Comparison of ENCODE assay signal across 1 cellular context in the genomic region with DNA sequence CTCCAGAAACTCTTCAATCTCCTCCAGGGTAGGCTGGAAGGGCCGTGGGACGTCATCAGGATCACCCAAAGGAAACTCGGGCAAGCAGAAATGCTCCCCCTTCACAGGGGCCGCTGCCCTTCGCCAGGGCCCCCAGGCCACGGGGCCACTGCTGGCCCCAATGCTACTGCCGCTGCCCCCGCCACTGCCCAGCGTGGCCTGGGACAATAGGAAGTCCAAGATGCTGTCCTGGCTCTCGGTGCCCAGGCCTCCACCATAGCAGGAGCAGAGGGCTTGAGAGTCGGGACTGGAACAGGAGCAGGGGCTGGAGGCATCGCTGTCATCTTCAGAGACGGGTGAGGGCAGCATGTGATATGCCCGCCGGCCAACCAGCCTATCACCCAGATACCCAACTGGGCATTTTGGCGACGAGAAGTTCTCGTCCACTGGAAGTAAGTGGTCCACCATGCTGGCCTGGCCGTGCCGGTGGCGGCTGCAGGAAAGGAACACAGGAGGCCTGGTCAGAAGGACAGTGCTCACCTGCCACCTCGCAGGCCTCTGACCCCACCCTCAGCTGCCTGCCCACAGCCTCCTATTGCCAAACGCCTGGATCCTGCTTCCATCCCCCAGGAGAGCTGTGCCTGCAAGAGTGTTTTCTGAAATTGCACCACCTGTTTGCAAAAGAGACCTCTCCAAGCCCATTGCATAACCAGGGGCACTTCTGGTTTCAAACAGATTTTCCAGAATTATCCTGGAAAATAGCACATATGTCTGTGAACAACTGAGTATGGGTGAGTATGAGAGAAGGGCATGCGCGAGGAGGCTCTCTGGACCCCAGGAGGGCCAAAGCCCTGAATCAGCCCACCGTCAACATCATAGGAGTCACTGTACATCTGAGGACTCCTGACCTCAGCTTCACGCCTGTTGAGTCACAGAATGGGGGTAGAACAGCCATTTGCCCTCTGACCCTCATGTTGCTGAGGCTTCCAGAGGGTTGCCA.
TF ChIP-seq lines count a peak whose summit lies in the region.

No MANE protein-coding gene starts in this region.

TF ChIP-seq in HepG2, 621 proteins besides CTCF, POLR2A, EP300 and RAD21 (continued from another document and continues in another):
- TF ChIP-seq, protein P1, sequence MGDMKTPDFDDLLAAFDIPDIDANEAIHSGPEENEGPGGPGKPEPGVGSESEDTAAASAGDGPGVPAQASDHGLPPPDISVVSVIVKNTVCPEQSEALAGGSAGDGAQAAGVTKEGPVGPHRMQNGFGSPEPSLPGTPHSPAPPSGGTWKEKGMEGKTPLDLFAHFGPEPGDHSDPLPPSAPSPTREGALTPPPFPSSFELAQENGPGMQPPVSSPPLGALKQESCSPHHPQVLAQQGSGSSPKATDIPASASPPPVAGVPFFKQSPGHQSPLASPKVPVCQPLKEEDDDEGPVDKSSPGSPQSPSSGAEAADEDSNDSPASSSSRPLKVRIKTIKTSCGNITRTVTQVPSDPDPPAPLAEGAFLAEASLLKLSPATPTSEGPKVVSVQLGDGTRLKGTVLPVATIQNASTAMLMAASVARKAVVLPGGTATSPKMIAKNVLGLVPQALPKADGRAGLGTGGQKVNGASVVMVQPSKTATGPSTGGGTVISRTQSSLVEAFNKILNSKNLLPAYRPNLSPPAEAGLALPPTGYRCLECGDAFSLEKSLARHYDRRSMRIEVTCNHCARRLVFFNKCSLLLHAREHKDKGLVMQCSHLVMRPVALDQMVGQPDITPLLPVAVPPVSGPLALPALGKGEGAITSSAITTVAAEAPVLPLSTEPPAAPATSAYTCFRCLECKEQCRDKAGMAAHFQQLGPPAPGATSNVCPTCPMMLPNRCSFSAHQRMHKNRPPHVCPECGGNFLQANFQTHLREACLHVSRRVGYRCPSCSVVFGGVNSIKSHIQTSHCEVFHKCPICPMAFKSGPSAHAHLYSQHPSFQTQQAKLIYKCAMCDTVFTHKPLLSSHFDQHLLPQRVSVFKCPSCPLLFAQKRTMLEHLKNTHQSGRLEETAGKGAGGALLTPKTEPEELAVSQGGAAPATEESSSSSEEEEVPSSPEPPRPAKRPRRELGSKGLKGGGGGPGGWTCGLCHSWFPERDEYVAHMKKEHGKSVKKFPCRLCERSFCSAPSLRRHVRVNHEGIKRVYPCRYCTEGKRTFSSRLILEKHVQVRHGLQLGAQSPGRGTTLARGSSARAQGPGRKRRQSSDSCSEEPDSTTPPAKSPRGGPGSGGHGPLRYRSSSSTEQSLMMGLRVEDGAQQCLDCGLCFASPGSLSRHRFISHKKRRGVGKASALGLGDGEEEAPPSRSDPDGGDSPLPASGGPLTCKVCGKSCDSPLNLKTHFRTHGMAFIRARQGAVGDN (CRISPR knock-in tag; IDR thresholded peaks at IDR 0.05) = peak; percentile 54
- peak; percentile 59; the same call in 1 of the 2 replicates for TF ChIP-seq HNRNPL (IDR thresholded peaks at IDR 0.05; ENCODE audit: low read depth, low read length)
- TF ChIP-seq, protein P2, sequence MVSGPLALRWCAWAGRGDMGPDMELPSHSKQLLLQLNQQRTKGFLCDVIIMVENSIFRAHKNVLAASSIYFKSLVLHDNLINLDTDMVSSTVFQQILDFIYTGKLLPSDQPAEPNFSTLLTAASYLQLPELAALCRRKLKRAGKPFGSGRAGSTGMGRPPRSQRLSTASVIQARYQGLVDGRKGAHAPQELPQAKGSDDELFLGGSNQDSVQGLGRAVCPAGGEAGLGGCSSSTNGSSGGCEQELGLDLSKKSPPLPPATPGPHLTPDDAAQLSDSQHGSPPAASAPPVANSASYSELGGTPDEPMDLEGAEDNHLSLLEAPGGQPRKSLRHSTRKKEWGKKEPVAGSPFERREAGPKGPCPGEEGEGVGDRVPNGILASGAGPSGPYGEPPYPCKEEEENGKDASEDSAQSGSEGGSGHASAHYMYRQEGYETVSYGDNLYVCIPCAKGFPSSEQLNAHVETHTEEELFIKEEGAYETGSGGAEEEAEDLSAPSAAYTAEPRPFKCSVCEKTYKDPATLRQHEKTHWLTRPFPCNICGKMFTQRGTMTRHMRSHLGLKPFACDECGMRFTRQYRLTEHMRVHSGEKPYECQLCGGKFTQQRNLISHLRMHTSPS (CRISPR knock-in tag; IDR thresholded peaks at IDR 0.05; ENCODE audit: low read depth) = peak; percentile 57; the same call in 1 of the 2 replicates
- TF ChIP-seq, protein P3, sequence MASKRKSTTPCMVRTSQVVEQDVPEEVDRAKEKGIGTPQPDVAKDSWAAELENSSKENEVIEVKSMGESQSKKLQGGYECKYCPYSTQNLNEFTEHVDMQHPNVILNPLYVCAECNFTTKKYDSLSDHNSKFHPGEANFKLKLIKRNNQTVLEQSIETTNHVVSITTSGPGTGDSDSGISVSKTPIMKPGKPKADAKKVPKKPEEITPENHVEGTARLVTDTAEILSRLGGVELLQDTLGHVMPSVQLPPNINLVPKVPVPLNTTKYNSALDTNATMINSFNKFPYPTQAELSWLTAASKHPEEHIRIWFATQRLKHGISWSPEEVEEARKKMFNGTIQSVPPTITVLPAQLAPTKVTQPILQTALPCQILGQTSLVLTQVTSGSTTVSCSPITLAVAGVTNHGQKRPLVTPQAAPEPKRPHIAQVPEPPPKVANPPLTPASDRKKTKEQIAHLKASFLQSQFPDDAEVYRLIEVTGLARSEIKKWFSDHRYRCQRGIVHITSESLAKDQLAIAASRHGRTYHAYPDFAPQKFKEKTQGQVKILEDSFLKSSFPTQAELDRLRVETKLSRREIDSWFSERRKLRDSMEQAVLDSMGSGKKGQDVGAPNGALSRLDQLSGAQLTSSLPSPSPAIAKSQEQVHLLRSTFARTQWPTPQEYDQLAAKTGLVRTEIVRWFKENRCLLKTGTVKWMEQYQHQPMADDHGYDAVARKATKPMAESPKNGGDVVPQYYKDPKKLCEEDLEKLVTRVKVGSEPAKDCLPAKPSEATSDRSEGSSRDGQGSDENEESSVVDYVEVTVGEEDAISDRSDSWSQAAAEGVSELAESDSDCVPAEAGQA (IDR thresholded peaks at IDR 0.05; ENCODE audit: low read depth) = no peak
- TF ChIP-seq, protein P3 (CRISPR knock-in tag; IDR thresholded peaks at IDR 0.05; ENCODE audit: borderline replicate concordance) = no peak
- no peak for TF ChIP-seq ZNF790 (CRISPR knock-in tag; IDR thresholded peaks at IDR 0.05; ENCODE audit: borderline replicate concordance)
- TF ChIP-seq KAT8 (CRISPR knock-in tag; IDR thresholded peaks at IDR 0.05) = 0 out of 2 replicates have a peak, but pooled peaks have one; percentile 28
- TF ChIP-seq, protein P4, sequence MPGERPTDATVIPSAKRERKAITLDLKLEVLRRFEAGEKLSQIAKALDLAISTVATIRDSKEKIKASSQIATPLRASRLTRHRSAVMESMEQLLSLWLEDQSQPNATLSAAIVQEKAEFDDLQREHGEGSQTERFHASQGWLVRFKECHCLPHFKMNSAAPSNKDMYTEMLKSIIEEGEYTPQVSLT (CRISPR knock-in tag; IDR thresholded peaks at IDR 0.05; ENCODE audit: borderline replicate concordance, low read depth) = no peak
- TF ChIP-seq HNRNPUL1 (IDR thresholded peaks at IDR 0.05; ENCODE audit: low read depth, low read length) = no peak
- TF ChIP-seq, protein P5, sequence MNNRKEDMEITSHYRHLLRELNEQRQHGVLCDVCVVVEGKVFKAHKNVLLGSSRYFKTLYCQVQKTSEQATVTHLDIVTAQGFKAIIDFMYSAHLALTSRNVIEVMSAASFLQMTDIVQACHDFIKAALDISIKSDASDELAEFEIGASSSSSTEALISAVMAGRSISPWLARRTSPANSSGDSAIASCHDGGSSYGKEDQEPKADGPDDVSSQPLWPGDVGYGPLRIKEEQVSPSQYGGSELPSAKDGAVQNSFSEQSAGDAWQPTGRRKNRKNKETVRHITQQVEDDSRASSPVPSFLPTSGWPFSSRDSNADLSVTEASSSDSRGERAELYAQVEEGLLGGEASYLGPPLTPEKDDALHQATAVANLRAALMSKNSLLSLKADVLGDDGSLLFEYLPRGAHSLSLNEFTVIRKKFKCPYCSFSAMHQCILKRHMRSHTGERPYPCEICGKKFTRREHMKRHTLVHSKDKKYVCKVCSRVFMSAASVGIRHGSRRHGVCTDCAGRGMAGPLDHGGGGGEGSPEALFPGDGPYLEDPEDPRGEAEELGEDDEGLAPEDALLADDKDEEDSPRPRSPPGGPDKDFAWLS (CRISPR knock-in tag; IDR thresholded peaks at IDR 0.05; ENCODE audit: borderline replicate concordance) = no peak
- no peak for TF ChIP-seq ZFP90 (CRISPR knock-in tag; IDR thresholded peaks at IDR 0.05; ENCODE audit: borderline replicate concordance)
- no peak for TF ChIP-seq ZNF761 (CRISPR knock-in tag; conservative IDR thresholded peaks at IDR 0.05)
- peak; percentile 82 for TF ChIP-seq NR2F6 (IDR thresholded peaks at IDR 0.05)
- TF ChIP-seq NR2F6 (CRISPR knock-in tag; IDR thresholded peaks at IDR 0.05) = peak; percentile 84; the same call in 1 of the 2 replicates
- TF ChIP-seq, protein P6, sequence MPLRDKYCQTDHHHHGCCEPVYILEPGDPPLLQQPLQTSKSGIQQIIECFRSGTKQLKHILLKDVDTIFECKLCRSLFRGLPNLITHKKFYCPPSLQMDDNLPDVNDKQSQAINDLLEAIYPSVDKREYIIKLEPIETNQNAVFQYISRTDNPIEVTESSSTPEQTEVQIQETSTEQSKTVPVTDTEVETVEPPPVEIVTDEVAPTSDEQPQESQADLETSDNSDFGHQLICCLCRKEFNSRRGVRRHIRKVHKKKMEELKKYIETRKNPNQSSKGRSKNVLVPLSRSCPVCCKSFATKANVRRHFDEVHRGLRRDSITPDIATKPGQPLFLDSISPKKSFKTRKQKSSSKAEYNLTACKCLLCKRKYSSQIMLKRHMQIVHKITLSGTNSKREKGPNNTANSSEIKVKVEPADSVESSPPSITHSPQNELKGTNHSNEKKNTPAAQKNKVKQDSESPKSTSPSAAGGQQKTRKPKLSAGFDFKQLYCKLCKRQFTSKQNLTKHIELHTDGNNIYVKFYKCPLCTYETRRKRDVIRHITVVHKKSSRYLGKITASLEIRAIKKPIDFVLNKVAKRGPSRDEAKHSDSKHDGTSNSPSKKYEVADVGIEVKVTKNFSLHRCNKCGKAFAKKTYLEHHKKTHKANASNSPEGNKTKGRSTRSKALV (CRISPR knock-in tag; IDR thresholded peaks at IDR 0.05) = 0 out of 2 replicates have a peak, but pooled peaks have one; percentile 11
- no peak for TF ChIP-seq SP1 (IDR thresholded peaks at IDR 0.05)
- no peak for TF ChIP-seq SP1 (CRISPR knock-in tag; IDR thresholded peaks at IDR 0.05)
- peak; percentile 35 for TF ChIP-seq HOXA3 (CRISPR knock-in tag; IDR thresholded peaks at IDR 0.05)
- peak; percentile 5; the same call in 1 of the 2 replicates for TF ChIP-seq FOXO1 (CRISPR knock-in tag; IDR thresholded peaks at IDR 0.05)
- no peak for TF ChIP-seq MYC (CRISPR knock-in tag; IDR thresholded peaks at IDR 0.05; ENCODE audit: borderline replicate concordance)
- TF ChIP-seq, protein P7, sequence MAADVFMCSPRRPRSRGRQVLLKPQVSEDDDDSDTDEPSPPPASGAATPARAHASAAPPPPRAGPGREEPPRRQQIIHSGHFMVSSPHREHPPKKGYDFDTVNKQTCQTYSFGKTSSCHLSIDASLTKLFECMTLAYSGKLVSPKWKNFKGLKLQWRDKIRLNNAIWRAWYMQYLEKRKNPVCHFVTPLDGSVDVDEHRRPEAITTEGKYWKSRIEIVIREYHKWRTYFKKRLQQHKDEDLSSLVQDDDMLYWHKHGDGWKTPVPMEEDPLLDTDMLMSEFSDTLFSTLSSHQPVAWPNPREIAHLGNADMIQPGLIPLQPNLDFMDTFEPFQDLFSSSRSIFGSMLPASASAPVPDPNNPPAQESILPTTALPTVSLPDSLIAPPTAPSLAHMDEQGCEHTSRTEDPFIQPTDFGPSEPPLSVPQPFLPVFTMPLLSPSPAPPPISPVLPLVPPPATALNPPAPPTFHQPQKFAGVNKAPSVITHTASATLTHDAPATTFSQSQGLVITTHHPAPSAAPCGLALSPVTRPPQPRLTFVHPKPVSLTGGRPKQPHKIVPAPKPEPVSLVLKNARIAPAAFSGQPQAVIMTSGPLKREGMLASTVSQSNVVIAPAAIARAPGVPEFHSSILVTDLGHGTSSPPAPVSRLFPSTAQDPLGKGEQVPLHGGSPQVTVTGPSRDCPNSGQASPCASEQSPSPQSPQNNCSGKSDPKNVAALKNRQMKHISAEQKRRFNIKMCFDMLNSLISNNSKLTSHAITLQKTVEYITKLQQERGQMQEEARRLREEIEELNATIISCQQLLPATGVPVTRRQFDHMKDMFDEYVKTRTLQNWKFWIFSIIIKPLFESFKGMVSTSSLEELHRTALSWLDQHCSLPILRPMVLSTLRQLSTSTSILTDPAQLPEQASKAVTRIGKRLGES (CRISPR knock-in tag; IDR thresholded peaks at IDR 0.05; ENCODE audit: borderline replicate concordance) = no peak
- TF ChIP-seq ZNF564 (CRISPR knock-in tag; IDR thresholded peaks at IDR 0.05) = no peak
- TF ChIP-seq ZEB1 (IDR thresholded peaks at IDR 0.05; ENCODE audit: insufficient replicate concordance, low read depth) = no peak
- TF ChIP-seq, protein P8, sequence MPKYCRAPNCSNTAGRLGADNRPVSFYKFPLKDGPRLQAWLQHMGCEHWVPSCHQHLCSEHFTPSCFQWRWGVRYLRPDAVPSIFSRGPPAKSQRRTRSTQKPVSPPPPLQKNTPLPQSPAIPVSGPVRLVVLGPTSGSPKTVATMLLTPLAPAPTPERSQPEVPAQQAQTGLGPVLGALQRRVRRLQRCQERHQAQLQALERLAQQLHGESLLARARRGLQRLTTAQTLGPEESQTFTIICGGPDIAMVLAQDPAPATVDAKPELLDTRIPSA (CRISPR knock-in tag; IDR thresholded peaks at IDR 0.05; ENCODE audit: borderline replicate concordance) = no peak
- TF ChIP-seq NCOA2 (CRISPR knock-in tag; IDR thresholded peaks at IDR 0.05) = no peak
- TF ChIP-seq MBNL3 (CRISPR knock-in tag; conservative IDR thresholded peaks at IDR 0.05) = no peak
- no peak for TF ChIP-seq ZFP36L2 (CRISPR knock-in tag; IDR thresholded peaks at IDR 0.05)
- TF ChIP-seq NCOR1 (IDR thresholded peaks at IDR 0.05; ENCODE audit: borderline replicate concordance, low read length) = 0 out of 2 replicates have a peak, but pooled peaks have one; percentile 31
- TF ChIP-seq ZNF446 (CRISPR knock-in tag; IDR thresholded peaks at IDR 0.05) = no peak
